ENCODE assay signal across 1 cellular context in genomic region chr12:53044896-53045571, GRCh38.
TF ChIP-seq lines count a peak whose summit lies in the region.

No MANE protein-coding gene starts in this region.

TF ChIP-seq in HepG2, 621 proteins besides CTCF, POLR2A, EP300 and RAD21:
- TF ChIP-seq ZNF280D (CRISPR knock-in tag; IDR thresholded peaks at IDR 0.05), result no peak
- no peak for TF ChIP-seq TBP (CRISPR knock-in tag; IDR thresholded peaks at IDR 0.05)
- no peak for TF ChIP-seq ADNP (CRISPR knock-in tag; IDR thresholded peaks at IDR 0.05)
- no peak for TF ChIP-seq GLMP (CRISPR knock-in tag; IDR thresholded peaks at IDR 0.05; ENCODE audit: borderline replicate concordance)
- peak; percentile 41 for TF ChIP-seq HNRNPK (IDR thresholded peaks at IDR 0.05; ENCODE audit: low read depth, low read length, poor library complexity, severe bottlenecking)
TF ChIP-seq in HepG2: peak in this region for 1.
